1 cellular context compared by ENCODE assay signal in the genomic region with DNA sequence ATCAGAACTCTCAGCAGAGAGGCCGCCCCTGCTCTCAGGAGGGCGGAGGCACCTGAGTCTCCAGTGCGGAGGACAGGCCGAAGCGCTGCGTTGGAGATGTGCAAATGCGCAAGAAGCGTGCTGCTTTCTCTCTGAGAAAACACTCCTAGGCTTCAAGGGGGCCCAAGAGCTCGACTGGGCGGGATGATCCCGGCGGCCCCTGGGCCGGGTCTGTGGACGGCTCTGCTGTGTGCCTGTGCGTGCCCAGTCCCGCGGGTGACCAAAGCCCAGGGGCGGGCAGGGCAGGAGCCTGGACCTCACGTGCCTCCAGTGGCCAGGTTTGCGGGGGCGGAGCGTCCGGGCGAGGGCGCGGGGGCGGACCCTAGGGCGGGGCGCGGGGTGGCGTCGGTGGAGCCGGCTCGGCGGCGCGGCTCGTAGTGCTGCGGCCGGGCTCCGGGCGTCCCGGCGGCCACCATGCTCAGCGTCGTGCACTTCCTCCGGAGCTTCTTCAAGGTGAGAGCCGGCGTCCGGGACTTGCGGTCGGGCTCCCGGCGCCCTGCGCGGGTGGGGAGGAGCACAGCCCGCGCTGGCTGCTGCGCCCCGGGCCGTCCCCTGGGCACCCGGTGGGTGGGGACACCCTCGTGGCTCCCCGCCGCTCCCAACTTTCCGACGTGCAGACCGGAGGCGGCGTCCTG.
TF ChIP-seq lines count a peak whose summit lies in the region.

A gene with protein sequence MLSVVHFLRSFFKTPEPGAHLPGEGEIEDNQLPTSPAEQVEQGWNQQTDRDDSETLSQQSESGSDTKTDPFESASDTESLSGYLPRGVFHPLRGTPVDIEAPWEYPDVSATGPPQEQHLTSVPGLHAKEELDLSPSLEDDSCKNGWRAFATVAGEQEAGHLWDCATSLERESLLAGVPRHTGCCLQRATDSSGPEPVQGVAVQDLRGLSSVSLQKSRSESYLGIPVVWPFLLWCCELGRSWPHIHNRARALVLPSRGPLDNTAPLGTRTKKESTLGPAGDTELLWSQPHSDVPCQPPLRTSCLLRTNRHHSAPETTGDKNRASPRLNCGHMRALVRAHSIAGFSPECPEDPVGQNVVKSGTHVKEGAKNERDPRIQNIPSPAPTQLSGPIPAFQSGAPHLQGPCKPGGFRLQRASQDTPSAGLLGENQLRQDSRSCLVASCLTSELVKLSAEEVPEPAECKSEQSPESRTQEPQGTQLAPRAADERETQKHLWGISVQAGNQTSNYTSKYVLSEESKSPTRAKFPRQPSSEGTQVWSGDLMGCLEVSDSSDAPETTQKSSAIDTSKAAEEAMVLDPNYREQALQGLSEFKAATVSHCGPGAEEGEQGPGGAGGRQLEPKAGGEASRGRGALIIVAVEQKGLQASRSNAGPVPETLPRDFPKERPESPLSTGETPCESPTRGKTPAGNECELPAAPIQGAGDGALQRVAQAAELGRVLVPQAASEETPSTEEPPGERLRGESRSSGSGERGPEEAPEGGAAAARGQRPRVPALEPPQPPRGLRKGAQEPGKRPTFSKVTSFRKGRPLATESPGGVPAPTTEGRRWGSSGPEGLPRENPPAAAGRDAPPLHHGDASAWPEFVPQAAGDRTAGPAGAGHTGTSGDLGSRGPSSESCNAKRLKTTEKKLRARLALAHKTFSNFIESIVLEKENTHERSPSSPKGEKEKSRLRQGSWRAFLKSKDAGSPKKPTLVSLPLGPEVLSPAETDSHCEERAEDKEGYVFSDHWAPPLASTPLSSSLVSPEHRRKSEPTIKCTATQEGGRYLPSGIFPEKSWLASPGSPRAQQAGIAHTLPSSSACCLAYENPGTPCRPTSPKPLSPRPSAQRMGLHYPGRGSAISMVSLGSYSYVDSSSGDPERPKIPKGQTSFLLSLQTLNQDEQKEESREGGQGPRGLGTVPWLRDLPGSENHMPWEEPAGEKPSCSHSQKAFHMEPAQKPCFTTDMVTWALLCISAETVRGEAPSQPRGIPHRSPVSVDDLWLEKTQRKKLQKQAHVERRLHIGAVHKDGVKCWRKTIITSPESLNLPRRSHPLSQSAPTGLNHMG (N-terminal part only) (plus strand): TSS at position 414 of the 674 bp plus-strand sequence. CDS start 40 bp downstream, at position 454.

TF ChIP-seq in HepG2, 621 proteins besides CTCF, POLR2A, EP300 and RAD21:
- no peak for TF ChIP-seq ZBTB34 (CRISPR knock-in tag; IDR thresholded peaks at IDR 0.05)
- peak; percentile 26; the same call in 1 of the 2 replicates for TF ChIP-seq KDM2A (CRISPR knock-in tag; IDR thresholded peaks at IDR 0.05; ENCODE audit: borderline replicate concordance, low read depth)
- TF ChIP-seq ZNF563 (CRISPR knock-in tag; IDR thresholded peaks at IDR 0.05): 0 out of 2 replicates have a peak, but pooled peaks have one; percentile 23
- TF ChIP-seq NAIF1 (CRISPR knock-in tag; IDR thresholded peaks at IDR 0.05; ENCODE audit: borderline replicate concordance): no peak
- TF ChIP-seq, protein P1, sequence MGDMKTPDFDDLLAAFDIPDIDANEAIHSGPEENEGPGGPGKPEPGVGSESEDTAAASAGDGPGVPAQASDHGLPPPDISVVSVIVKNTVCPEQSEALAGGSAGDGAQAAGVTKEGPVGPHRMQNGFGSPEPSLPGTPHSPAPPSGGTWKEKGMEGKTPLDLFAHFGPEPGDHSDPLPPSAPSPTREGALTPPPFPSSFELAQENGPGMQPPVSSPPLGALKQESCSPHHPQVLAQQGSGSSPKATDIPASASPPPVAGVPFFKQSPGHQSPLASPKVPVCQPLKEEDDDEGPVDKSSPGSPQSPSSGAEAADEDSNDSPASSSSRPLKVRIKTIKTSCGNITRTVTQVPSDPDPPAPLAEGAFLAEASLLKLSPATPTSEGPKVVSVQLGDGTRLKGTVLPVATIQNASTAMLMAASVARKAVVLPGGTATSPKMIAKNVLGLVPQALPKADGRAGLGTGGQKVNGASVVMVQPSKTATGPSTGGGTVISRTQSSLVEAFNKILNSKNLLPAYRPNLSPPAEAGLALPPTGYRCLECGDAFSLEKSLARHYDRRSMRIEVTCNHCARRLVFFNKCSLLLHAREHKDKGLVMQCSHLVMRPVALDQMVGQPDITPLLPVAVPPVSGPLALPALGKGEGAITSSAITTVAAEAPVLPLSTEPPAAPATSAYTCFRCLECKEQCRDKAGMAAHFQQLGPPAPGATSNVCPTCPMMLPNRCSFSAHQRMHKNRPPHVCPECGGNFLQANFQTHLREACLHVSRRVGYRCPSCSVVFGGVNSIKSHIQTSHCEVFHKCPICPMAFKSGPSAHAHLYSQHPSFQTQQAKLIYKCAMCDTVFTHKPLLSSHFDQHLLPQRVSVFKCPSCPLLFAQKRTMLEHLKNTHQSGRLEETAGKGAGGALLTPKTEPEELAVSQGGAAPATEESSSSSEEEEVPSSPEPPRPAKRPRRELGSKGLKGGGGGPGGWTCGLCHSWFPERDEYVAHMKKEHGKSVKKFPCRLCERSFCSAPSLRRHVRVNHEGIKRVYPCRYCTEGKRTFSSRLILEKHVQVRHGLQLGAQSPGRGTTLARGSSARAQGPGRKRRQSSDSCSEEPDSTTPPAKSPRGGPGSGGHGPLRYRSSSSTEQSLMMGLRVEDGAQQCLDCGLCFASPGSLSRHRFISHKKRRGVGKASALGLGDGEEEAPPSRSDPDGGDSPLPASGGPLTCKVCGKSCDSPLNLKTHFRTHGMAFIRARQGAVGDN (CRISPR knock-in tag; IDR thresholded peaks at IDR 0.05): peak; percentile 27
- TF ChIP-seq ZSCAN31 (CRISPR knock-in tag; IDR thresholded peaks at IDR 0.05; ENCODE audit: low read depth): no peak
- TF ChIP-seq, protein P2, sequence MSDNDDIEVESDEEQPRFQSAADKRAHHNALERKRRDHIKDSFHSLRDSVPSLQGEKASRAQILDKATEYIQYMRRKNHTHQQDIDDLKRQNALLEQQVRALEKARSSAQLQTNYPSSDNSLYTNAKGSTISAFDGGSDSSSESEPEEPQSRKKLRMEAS (IDR thresholded peaks at IDR 0.05): no peak
- peak; percentile 83 for TF ChIP-seq ZNF777 (CRISPR knock-in tag; IDR thresholded peaks at IDR 0.05)
- no peak for TF ChIP-seq ZNF441 (CRISPR knock-in tag; IDR thresholded peaks at IDR 0.05; ENCODE audit: borderline replicate concordance)
- TF ChIP-seq BHLHE40 (IDR thresholded peaks at IDR 0.05; ENCODE audit: low read length): peak; percentile 78
